1 cellular context compared by ENCODE assay signal in genomic region chr19:5345895-5346386, GRCh38.
TF ChIP-seq lines count a peak whose summit lies in the region.

No MANE protein-coding gene starts in this region.

TF ChIP-seq in HepG2, 621 proteins besides CTCF, POLR2A, EP300 and RAD21 (continued from another document and continues in another):
- TF ChIP-seq, protein P1, sequence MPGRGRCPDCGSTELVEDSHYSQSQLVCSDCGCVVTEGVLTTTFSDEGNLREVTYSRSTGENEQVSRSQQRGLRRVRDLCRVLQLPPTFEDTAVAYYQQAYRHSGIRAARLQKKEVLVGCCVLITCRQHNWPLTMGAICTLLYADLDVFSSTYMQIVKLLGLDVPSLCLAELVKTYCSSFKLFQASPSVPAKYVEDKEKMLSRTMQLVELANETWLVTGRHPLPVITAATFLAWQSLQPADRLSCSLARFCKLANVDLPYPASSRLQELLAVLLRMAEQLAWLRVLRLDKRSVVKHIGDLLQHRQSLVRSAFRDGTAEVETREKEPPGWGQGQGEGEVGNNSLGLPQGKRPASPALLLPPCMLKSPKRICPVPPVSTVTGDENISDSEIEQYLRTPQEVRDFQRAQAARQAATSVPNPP (CRISPR knock-in tag; IDR thresholded peaks at IDR 0.05), result no peak
- no peak for TF ChIP-seq ZUFSP (CRISPR knock-in tag; IDR thresholded peaks at IDR 0.05; ENCODE audit: borderline replicate concordance)
- no peak for TF ChIP-seq CENPBD1 (CRISPR knock-in tag; IDR thresholded peaks at IDR 0.05; ENCODE audit: borderline replicate concordance, low read depth)
- peak; percentile 53; the same call in 1 of the 2 replicates for TF ChIP-seq ZBTB20 (CRISPR knock-in tag; IDR thresholded peaks at IDR 0.05; ENCODE audit: borderline replicate concordance, low read depth)
- TF ChIP-seq ZNF496 (CRISPR knock-in tag; IDR thresholded peaks at IDR 0.05; ENCODE audit: insufficient replicate concordance), result no peak
- TF ChIP-seq, protein P2, sequence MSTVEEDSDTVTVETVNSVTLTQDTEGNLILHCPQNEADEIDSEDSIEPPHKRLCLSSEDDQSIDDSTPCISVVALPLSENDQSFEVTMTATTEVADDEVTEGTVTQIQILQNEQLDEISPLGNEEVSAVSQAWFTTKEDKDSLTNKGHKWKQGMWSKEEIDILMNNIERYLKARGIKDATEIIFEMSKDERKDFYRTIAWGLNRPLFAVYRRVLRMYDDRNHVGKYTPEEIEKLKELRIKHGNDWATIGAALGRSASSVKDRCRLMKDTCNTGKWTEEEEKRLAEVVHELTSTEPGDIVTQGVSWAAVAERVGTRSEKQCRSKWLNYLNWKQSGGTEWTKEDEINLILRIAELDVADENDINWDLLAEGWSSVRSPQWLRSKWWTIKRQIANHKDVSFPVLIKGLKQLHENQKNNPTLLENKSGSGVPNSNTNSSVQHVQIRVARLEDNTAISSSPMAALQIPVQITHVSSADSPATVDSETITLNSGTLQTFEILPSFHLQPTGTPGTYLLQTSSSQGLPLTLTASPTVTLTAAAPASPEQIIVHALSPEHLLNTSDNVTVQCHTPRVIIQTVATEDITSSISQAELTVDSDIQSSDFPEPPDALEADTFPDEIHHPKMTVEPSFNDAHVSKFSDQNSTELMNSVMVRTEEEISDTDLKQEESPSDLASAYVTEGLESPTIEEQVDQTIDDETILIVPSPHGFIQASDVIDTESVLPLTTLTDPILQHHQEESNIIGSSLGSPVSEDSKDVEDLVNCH (CRISPR knock-in tag; IDR thresholded peaks at IDR 0.05), result no peak
- TF ChIP-seq HMG20B (CRISPR knock-in tag; conservative IDR thresholded peaks at IDR 0.05), result no peak
- TF ChIP-seq, protein P3, sequence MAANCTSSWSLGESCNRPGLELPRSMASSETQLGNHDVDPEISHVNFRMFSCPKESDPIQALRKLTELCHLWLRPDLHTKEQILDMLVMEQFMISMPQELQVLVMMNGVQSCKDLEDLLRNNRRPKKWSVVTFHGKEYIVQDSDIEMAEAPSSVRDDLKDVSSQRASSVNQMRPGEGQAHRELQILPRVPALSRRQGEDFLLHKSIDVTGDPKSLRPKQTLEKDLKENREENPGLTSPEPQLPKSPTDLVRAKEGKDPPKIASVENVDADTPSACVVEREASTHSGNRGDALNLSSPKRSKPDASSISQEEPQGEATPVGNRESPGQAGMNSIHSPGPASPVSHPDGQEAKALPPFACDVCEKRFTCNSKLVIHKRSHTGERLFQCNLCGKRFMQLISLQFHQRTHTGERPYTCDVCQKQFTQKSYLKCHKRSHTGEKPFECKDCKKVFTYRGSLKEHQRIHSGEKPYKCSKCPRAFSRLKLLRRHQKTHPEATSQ (CRISPR knock-in tag; IDR thresholded peaks at IDR 0.05; ENCODE audit: borderline replicate concordance), result no peak
- no peak for TF ChIP-seq SRF (IDR thresholded peaks at IDR 0.05; ENCODE audit: low read depth, low read length)
- TF ChIP-seq ZNF773 (CRISPR knock-in tag; IDR thresholded peaks at IDR 0.05; ENCODE audit: borderline replicate concordance), result no peak
- TF ChIP-seq SETDB1 (CRISPR knock-in tag; IDR thresholded peaks at IDR 0.05; ENCODE audit: borderline replicate concordance), result no peak
- TF ChIP-seq ZNF207 (IDR thresholded peaks at IDR 0.05; ENCODE audit: borderline replicate concordance), result no peak
- no peak for TF ChIP-seq ZNF782 (CRISPR knock-in tag; IDR thresholded peaks at IDR 0.05; ENCODE audit: borderline replicate concordance)
- TF ChIP-seq GABPA (IDR thresholded peaks at IDR 0.05; ENCODE audit: low read depth, low read length), result no peak
- no peak for TF ChIP-seq GABPA (CRISPR knock-in tag; IDR thresholded peaks at IDR 0.05; ENCODE audit: low read depth)
- no peak for TF ChIP-seq ZNF776 (CRISPR knock-in tag; IDR thresholded peaks at IDR 0.05)
- TF ChIP-seq ZNF20 (CRISPR knock-in tag; IDR thresholded peaks at IDR 0.05), result no peak
- TF ChIP-seq, protein P4, sequence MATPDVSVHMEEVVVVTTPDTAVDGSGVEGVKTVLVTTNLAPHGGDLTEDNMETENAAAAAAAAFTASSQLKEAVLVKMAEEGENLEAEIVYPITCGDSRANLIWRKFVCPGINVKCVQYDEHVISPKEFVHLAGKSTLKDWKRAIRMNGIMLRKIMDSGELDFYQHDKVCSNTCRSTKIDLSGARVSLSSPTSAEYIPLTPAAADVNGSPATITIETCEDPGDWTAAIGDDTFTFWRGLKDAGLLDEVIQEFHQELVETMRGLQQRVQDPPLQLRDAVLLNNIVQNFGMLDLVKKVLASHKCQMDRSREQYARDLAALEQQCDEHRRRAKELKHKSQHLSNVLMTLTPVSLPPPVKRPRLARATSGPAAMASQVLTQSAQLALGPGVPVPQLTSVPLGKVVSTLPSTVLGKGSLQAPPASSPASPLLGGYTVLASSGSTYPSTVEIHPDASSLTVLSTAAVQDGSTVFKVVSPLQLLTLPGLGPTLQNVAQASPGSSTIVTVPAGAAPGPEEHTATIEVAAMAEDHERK (CRISPR knock-in tag; IDR thresholded peaks at IDR 0.05; ENCODE audit: low read depth), result no peak
- TF ChIP-seq HOXD1 (CRISPR knock-in tag; IDR thresholded peaks at IDR 0.05), result 0 out of 2 replicates have a peak, but pooled peaks have one; percentile 30
- no peak for TF ChIP-seq CBX5 (CRISPR knock-in tag; IDR thresholded peaks at IDR 0.05; ENCODE audit: borderline replicate concordance)
- TF ChIP-seq NR0B2 (CRISPR knock-in tag; IDR thresholded peaks at IDR 0.05), result no peak
- TF ChIP-seq, protein P5, sequence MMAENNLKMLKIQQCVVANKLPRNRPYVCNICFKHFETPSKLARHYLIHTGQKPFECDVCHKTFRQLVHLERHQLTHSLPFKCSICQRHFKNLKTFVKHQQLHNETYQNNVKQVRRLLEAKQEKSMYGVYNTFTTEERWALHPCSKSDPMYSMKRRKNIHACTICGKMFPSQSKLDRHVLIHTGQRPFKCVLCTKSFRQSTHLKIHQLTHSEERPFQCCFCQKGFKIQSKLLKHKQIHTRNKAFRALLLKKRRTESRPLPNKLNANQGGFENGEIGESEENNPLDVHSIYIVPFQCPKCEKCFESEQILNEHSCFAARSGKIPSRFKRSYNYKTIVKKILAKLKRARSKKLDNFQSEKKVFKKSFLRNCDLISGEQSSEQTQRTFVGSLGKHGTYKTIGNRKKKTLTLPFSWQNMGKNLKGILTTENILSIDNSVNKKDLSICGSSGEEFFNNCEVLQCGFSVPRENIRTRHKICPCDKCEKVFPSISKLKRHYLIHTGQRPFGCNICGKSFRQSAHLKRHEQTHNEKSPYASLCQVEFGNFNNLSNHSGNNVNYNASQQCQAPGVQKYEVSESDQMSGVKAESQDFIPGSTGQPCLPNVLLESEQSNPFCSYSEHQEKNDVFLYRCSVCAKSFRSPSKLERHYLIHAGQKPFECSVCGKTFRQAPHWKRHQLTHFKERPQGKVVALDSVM (CRISPR knock-in tag; IDR thresholded peaks at IDR 0.05), result no peak
- TF ChIP-seq, protein P6, sequence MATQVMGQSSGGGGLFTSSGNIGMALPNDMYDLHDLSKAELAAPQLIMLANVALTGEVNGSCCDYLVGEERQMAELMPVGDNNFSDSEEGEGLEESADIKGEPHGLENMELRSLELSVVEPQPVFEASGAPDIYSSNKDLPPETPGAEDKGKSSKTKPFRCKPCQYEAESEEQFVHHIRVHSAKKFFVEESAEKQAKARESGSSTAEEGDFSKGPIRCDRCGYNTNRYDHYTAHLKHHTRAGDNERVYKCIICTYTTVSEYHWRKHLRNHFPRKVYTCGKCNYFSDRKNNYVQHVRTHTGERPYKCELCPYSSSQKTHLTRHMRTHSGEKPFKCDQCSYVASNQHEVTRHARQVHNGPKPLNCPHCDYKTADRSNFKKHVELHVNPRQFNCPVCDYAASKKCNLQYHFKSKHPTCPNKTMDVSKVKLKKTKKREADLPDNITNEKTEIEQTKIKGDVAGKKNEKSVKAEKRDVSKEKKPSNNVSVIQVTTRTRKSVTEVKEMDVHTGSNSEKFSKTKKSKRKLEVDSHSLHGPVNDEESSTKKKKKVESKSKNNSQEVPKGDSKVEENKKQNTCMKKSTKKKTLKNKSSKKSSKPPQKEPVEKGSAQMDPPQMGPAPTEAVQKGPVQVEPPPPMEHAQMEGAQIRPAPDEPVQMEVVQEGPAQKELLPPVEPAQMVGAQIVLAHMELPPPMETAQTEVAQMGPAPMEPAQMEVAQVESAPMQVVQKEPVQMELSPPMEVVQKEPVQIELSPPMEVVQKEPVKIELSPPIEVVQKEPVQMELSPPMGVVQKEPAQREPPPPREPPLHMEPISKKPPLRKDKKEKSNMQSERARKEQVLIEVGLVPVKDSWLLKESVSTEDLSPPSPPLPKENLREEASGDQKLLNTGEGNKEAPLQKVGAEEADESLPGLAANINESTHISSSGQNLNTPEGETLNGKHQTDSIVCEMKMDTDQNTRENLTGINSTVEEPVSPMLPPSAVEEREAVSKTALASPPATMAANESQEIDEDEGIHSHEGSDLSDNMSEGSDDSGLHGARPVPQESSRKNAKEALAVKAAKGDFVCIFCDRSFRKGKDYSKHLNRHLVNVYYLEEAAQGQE (IDR thresholded peaks at IDR 0.05; ENCODE audit: borderline replicate concordance in 1 of 2, low read depth in 1 of 2, low read length in 2 of 2), result peak in 1 of 2 experiments; percentile 80; a peak in 2 of 4 replicates
- TF ChIP-seq ZNF276 (CRISPR knock-in tag; IDR thresholded peaks at IDR 0.05; ENCODE audit: low read depth), result no peak
- no peak for TF ChIP-seq ZFYVE20 (CRISPR knock-in tag; IDR thresholded peaks at IDR 0.05; ENCODE audit: borderline replicate concordance, low read depth)
- TF ChIP-seq FOXA3 (CRISPR knock-in tag; IDR thresholded peaks at IDR 0.05), result no peak
- TF ChIP-seq MIER2 (CRISPR knock-in tag; IDR thresholded peaks at IDR 0.05), result peak; percentile 39; the same call in 1 of the 2 replicates
- TF ChIP-seq TBX2 (CRISPR knock-in tag; IDR thresholded peaks at IDR 0.05; ENCODE audit: borderline replicate concordance), result 0 out of 2 replicates have a peak, but pooled peaks have one; percentile 39
- TF ChIP-seq HOXA7 (CRISPR knock-in tag; IDR thresholded peaks at IDR 0.05), result no peak
- no peak for TF ChIP-seq HMG20A (CRISPR knock-in tag; IDR thresholded peaks at IDR 0.05; ENCODE audit: borderline replicate concordance)
- no peak for TF ChIP-seq GTF2F1 (IDR thresholded peaks at IDR 0.05; ENCODE audit: low read length)
- TF ChIP-seq, protein P7, sequence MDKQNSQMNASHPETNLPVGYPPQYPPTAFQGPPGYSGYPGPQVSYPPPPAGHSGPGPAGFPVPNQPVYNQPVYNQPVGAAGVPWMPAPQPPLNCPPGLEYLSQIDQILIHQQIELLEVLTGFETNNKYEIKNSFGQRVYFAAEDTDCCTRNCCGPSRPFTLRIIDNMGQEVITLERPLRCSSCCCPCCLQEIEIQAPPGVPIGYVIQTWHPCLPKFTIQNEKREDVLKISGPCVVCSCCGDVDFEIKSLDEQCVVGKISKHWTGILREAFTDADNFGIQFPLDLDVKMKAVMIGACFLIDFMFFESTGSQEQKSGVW (CRISPR knock-in tag; IDR thresholded peaks at IDR 0.05; ENCODE audit: borderline replicate concordance), result no peak
- TF ChIP-seq, protein P8, sequence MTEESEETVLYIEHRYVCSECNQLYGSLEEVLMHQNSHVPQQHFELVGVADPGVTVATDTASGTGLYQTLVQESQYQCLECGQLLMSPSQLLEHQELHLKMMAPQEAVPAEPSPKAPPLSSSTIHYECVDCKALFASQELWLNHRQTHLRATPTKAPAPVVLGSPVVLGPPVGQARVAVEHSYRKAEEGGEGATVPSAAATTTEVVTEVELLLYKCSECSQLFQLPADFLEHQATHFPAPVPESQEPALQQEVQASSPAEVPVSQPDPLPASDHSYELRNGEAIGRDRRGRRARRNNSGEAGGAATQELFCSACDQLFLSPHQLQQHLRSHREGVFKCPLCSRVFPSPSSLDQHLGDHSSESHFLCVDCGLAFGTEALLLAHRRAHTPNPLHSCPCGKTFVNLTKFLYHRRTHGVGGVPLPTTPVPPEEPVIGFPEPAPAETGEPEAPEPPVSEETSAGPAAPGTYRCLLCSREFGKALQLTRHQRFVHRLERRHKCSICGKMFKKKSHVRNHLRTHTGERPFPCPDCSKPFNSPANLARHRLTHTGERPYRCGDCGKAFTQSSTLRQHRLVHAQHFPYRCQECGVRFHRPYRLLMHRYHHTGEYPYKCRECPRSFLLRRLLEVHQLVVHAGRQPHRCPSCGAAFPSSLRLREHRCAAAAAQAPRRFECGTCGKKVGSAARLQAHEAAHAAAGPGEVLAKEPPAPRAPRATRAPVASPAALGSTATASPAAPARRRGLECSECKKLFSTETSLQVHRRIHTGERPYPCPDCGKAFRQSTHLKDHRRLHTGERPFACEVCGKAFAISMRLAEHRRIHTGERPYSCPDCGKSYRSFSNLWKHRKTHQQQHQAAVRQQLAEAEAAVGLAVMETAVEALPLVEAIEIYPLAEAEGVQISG (CRISPR knock-in tag; IDR thresholded peaks at IDR 0.05), result no peak
- 0 out of 2 replicates have a peak, but pooled peaks have one; percentile 78 for TF ChIP-seq ZFP37 (CRISPR knock-in tag; IDR thresholded peaks at IDR 0.05; ENCODE audit: borderline replicate concordance)
- TF ChIP-seq RFX3 (CRISPR knock-in tag; IDR thresholded peaks at IDR 0.05), result no peak
- TF ChIP-seq ZNF772 (CRISPR knock-in tag; IDR thresholded peaks at IDR 0.05), result no peak
- TF ChIP-seq KLF12 (CRISPR knock-in tag; IDR thresholded peaks at IDR 0.05; ENCODE audit: borderline replicate concordance), result no peak
